In genomic region chr15:82184776-82185175, GRCh38 we compare ENCODE assay signal across 24 cellular contexts.
DNase-seq lines count a peak whose midpoint lies in the region; ATAC-seq and TF ChIP-seq lines count a peak whose summit lies in the region.
"Had no signal": no experiment of that assay in that cellular context is flagged by ENCODE, and none has a peak within 500 bp of the region (broad histone marks: within the 10 kb centered on the region; RNA-seq: fewer than 3 reads in every experiment).

No MANE protein-coding gene starts in this region.

- no peak overlapping the region for H3K27ac Mint-ChIP-seq in WTC11

- H3K36me3 ChIP-seq in brain microvascular endothelial cell (replicated peaks) = no peaks in the 10 kb centered on the region
- H3K36me3 ChIP-seq: BE2C had no signal

- POLR2A ChIA-PET in WTC11 (lab: Charles Lee) = no interaction called here

- peaks cover 16% of the 10 kb centered on the region for H3K4me1 Mint-ChIP-seq in WTC11

- CTCF ChIA-PET in WTC11 (lab: Charles Lee) = interaction anchor here (1.0 to 1.5 kb wide), 2 partner anchors 76 to 919 kb away, joined by 3 to 9 read pairs; no protein-coding TSS in a partner anchor

- H3K27me3 ChIP-seq in brain microvascular endothelial cell (replicated peaks) = no peaks in the 10 kb centered on the region
- H3K27me3 ChIP-seq: BE2C had no signal

- H3K27ac ChIP-seq in angular gyrus (ENCODE audit: low read depth, low read length) (peak overlapping the region; percentile 58), temporal lobe (ENCODE audit: low read depth, low read length) (peak overlapping the region; percentile 76), brain microvascular endothelial cell (no peak overlapping the region)
- H3K27ac ChIP-seq: KMS-11 had no signal

- no peaks in the 10 kb centered on the region for H3K9me3 Mint-ChIP-seq in WTC11
- H3K9me3 Mint-ChIP-seq: H9, HFFc6 had no signal

- ATAC-seq in GM18870 (IDR thresholded peaks at IDR 0.05; ENCODE audit: unreplicated experiment) (no peak), WTC11 (no peak)
- ATAC-seq: Panc1 had no signal

- no peaks in the 10 kb centered on the region for H3K27me3 Mint-ChIP-seq in WTC11 (ENCODE audit: low read depth)

- no peak overlapping the region for H3K4me3 Mint-ChIP-seq in WTC11
- H3K4me3 Mint-ChIP-seq: H9, HFFc6 had no signal

- TF ChIP-seq CTCF in brain microvascular endothelial cell (IDR thresholded peaks at IDR 0.05; ENCODE audit: low read depth, low read length, missing control alignments) (no peak), WTC11 (IDR thresholded peaks at IDR 0.05) (no peak)

- DNase-seq in foreskin melanocyte = peak; percentile 90
- peak; percentile 90 for DNase-seq in pons (ENCODE audit: low spot score)
- DNase-seq in brain microvascular endothelial cell = no peak
- no peak for DNase-seq in HPDE6-E6E7 (ENCODE audit: extremely low spot score)
- DNase-seq in WTC11 (ENCODE audit: low spot score) = no peak
- DNase-seq: BE2C, COR-L47, DMS79, GM23248, H9, HFFc6, IMR-90, NCI-H1105, NCI-H146, NCI-H2029, NCI-H345, NCI-H524, NCI-H774, SIG-M5 had no signal

- H3K4me3 ChIP-seq in brain microvascular endothelial cell (ENCODE audit: low read depth, low read length) = no peak overlapping the region
- H3K4me3 ChIP-seq: GM23248 had no signal

- H3K36me3 Mint-ChIP-seq in WTC11 = no peaks in the 10 kb centered on the region

- in situ Hi-C loops in brain microvascular endothelial cell (cut with HindIII; ENCODE audit: low pct_ligation_motif_present, low sequenced_read_pairs) = no loop called here

TF ChIP-seq in WTC11, 78 proteins besides CTCF, POLR2A, EP300 and RAD21:
- TF ChIP-seq, protein P1, sequence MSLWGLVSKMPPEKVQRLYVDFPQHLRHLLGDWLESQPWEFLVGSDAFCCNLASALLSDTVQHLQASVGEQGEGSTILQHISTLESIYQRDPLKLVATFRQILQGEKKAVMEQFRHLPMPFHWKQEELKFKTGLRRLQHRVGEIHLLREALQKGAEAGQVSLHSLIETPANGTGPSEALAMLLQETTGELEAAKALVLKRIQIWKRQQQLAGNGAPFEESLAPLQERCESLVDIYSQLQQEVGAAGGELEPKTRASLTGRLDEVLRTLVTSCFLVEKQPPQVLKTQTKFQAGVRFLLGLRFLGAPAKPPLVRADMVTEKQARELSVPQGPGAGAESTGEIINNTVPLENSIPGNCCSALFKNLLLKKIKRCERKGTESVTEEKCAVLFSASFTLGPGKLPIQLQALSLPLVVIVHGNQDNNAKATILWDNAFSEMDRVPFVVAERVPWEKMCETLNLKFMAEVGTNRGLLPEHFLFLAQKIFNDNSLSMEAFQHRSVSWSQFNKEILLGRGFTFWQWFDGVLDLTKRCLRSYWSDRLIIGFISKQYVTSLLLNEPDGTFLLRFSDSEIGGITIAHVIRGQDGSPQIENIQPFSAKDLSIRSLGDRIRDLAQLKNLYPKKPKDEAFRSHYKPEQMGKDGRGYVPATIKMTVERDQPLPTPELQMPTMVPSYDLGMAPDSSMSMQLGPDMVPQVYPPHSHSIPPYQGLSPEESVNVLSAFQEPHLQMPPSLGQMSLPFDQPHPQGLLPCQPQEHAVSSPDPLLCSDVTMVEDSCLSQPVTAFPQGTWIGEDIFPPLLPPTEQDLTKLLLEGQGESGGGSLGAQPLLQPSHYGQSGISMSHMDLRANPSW (CRISPR knock-in tag; conservative IDR thresholded peaks at IDR 0.05; ENCODE audit: low read depth) = no peak
- TF ChIP-seq SMAD3 (CRISPR knock-in tag; IDR thresholded peaks at IDR 0.05; ENCODE audit: borderline replicate concordance) (no peak), ELF4 (CRISPR knock-in tag; IDR thresholded peaks at IDR 0.05; ENCODE audit: low read depth) (no peak), E2F4 (CRISPR knock-in tag; IDR thresholded peaks at IDR 0.05; ENCODE audit: borderline replicate concordance, low read depth) (no peak), HMGA2 (CRISPR knock-in tag; IDR thresholded peaks at IDR 0.05) (no peak), GTF2I (CRISPR knock-in tag; conservative IDR thresholded peaks at IDR 0.05) (no peak), ZNF281 (CRISPR knock-in tag; IDR thresholded peaks at IDR 0.05) (no peak), CREB1 (CRISPR knock-in tag; IDR thresholded peaks at IDR 0.05) (no peak), ZMAT4 (CRISPR knock-in tag; IDR thresholded peaks at IDR 0.05) (no peak), AR (CRISPR knock-in tag; IDR thresholded peaks at IDR 0.05) (no peak), PREB (CRISPR knock-in tag; IDR thresholded peaks at IDR 0.05; ENCODE audit: borderline replicate concordance) (no peak), JUN (CRISPR knock-in tag; IDR thresholded peaks at IDR 0.05) (no peak)
- TF ChIP-seq, protein P2, sequence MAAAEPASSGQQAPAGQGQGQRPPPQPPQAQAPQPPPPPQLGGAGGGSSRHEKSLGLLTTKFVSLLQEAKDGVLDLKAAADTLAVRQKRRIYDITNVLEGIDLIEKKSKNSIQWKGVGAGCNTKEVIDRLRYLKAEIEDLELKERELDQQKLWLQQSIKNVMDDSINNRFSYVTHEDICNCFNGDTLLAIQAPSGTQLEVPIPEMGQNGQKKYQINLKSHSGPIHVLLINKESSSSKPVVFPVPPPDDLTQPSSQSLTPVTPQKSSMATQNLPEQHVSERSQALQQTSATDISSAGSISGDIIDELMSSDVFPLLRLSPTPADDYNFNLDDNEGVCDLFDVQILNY (CRISPR knock-in tag; IDR thresholded peaks at IDR 0.05) = no peak

Comparison
In these comparisons a context has a peak if more than half of its experiments do, and no peak if none do; other contexts are left out.
1. DNase-seq: peak in foreskin melanocyte (single experiment) and pons (single experiment); none in brain microvascular endothelial cell (single experiment), HPDE6-E6E7 (single experiment) and WTC11 (single experiment).